ENCODE assay signal across 9 cellular contexts in the genomic region with DNA sequence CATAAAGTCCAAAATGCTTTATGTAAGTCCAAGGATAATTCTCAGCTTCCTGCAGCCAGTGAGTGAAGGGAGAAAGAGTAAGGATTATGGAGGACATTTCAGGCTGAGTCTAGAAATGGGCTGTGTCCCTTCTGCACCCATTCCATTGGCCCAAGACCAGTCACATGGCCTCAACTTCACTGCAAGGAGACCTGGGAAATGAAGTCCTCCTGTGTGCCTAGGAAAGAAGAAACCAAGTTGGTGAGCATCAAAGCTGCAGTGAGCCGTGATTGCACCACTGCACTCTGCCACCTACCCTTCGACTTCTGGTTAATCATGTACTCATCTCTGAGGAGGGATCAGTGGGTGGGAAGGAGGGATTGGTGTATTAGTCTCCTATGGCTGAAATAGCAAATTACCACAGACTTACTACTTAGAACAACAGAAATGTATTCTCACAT. TPM values are rescaled to one million over a fixed set of nuclear protein-coding genes. Genes with fewer than 3 reads are reported as not detected.
DNase-seq lines count a peak whose midpoint lies in the region; TF ChIP-seq lines count a peak whose summit lies in the region.
"Had no signal": no experiment of that assay in that cellular context is flagged by ENCODE, and none has a peak within 500 bp of the region (broad histone marks: within the 10 kb centered on the region; RNA-seq: fewer than 3 reads in every experiment).

No MANE protein-coding gene starts in this region.

- no peaks in the 10 kb centered on the region for H3K4me1 Mint-ChIP-seq in nephron

- CTCF ChIA-PET in HEK293T (lab: Yijun Ruan, JAX) = interaction anchor here (0.8 to 0.9 kb wide), 2 partner anchors 30 to 32 kb away, joined by 3 to 4 read pairs; no protein-coding TSS in a partner anchor

- H3K27me3 Mint-ChIP-seq in nephron (ENCODE audit: low read depth) = peaks cover 3% of the 10 kb centered on the region

- WGBS in ovary, 3 donors = 75 to 80% (median 77%) methylated on average over 2 of the region's 2 CpGs

- no peak overlapping the region for H3K4me3 Mint-ChIP-seq in nephron

- H3K36me3 ChIP-seq in ovary = no peaks in the 10 kb centered on the region

- TF ChIP-seq POLR2A in ovary (IDR thresholded peaks at IDR 0.05) = no peak

- POLR2A ChIA-PET in HEK293T (lab: Yijun Ruan, JAX) = no interaction called here

- no peak overlapping the region for H3K4me3 ChIP-seq in epithelial cell of esophagus (ENCODE audit: low read length)
- H3K4me3 ChIP-seq in ovary = no peak overlapping the region

- no peaks in the 10 kb centered on the region for H3K4me1 ChIP-seq in ovary (ENCODE audit: insufficient read depth)

- H3K27ac Mint-ChIP-seq in nephron = peak overlapping the region in 2 of 3 experiments; percentile 62 to 69

- DNase-seq in GM03348 (ENCODE audit: low spot score) = peak; percentile 42
- peak; percentile 70 for DNase-seq in HEK293T (ENCODE audit: extremely low spot score)
- DNase-seq in NCI-H460 (ENCODE audit: extremely low read depth, low read depth) = peak; percentile 25
- peak; percentile 52 to 59 for DNase-seq in activated CD4-positive, alpha-beta T cell treated with anti-CD3 and anti-CD28 coated beads, Interleukin-2, amount 50 U/mL, for 4 hours
- peak; percentile 62 for DNase-seq in epithelial cell of esophagus (ENCODE audit: low read depth)
- DNase-seq in NK-92 treated with Interleukin-12 subunit alpha and Interleukin-12 subunit beta, amount 100 ng/mL, for 24 hours (lab: John Stamatoyannopoulos, UW) = no peak
- no peak for DNase-seq in ovary

- H3K27me3 ChIP-seq in ovary = no peaks in the 10 kb centered on the region

- TF ChIP-seq CTCF in epithelial cell of esophagus (IDR thresholded peaks at IDR 0.05; ENCODE audit: insufficient read depth, low read depth, low read length, missing control alignments) (no peak), nephron (IDR thresholded peaks at IDR 0.05; ENCODE audit: unreplicated experiment in 3 of 3) (no peak), ovary (IDR thresholded peaks at IDR 0.05) (no peak)

- no peak for TF ChIP-seq EP300 in ovary (IDR thresholded peaks at IDR 0.05)

- peaks cover 26% of the 10 kb centered on the region for H3K36me3 Mint-ChIP-seq in nephron (ENCODE audit: low read depth)

- H3K27ac ChIP-seq in ovary = no peak overlapping the region

- intact Hi-C loops in ovary (cut with DNase I) = no loop called here

- no peaks in the 10 kb centered on the region for H3K9me3 Mint-ChIP-seq in nephron

- no peaks in the 10 kb centered on the region for H3K9me3 ChIP-seq in ovary

TF ChIP-seq in HEK293T, 16 proteins besides CTCF, POLR2A, EP300 and RAD21:
- TF ChIP-seq SP1 (IDR thresholded peaks at IDR 0.05) = no peak
- no peak for TF ChIP-seq BHLHE40 (IDR thresholded peaks at IDR 0.05; ENCODE audit: borderline replicate concordance)
- TF ChIP-seq LEF1 (IDR thresholded peaks at IDR 0.05; ENCODE audit: borderline replicate concordance) = no peak
- no peak for TF ChIP-seq FOXM1 (IDR thresholded peaks at IDR 0.05; ENCODE audit: borderline replicate concordance)
- no peak for TF ChIP-seq CTBP1 (IDR thresholded peaks at IDR 0.05; ENCODE audit: borderline replicate concordance)

RNA-seq across cellular contexts. Expression of a gene that starts 3.6 kb away (rescaled TPM):
- not detected in 2 replicates for total RNA-seq in NCI-H460 (2014; rRNA removed; shearing (Covaris generic))
- not detected in 2 replicates for polyA plus RNA-seq in NCI-H460 (2014; cell fraction: nucleus; rRNA removed)
- total RNA-seq in ovary = 10 to 100 TPM in 1 of 7 donors, 1 to 10 TPM in 6; 1.5 to 11.6 (median 5.4) TPM
- polyA plus RNA-seq in ovary = 10 to 100 TPM in 1 of 2 donors, 1 to 10 TPM in 1; 3.5 to 21.5 TPM

RNA-seq across cellular contexts. Expression of a gene that starts 6.6 kb away (rescaled TPM):
- 0.30 and 0.43 TPM in 2 replicates for total RNA-seq in NCI-H460 (2014; rRNA removed; shearing (Covaris generic))
- 0.42 and 0.93 TPM in 2 replicates for polyA plus RNA-seq in NCI-H460 (2014; cell fraction: nucleus; rRNA removed)
- 1 to 10 TPM; 1.8 to 9.3 (median 4.6) TPM for total RNA-seq in ovary
- polyA plus RNA-seq in ovary = 1 to 10 TPM; 3.3 to 5.3 TPM

RNA-seq across cellular contexts. Expression of a gene that starts 30.6 kb away (rescaled TPM):
- 13.7 and 13.8 TPM in 2 replicates for total RNA-seq in NCI-H460 (2014; rRNA removed; shearing (Covaris generic))
- 11.7 and 12.9 TPM in 2 replicates for polyA plus RNA-seq in NCI-H460 (2014; cell fraction: nucleus; rRNA removed)
- total RNA-seq in ovary = 10 to 100 TPM; 27.8 to 63.1 (median 47.3) TPM
- 10 to 100 TPM; 34.0 to 38.4 TPM for polyA plus RNA-seq in ovary
- total RNA-seq: T-helper 2 cell treated with Interferon-gamma antibody and Interleukin-4, amounts not matched to agents 100 ng/mL and 5 ng/mL, for 36 hours had no signal

RNA-seq across cellular contexts. Expression of a gene that starts 32.0 kb away (rescaled TPM):
- not detected in 2 replicates for total RNA-seq in NCI-H460 (2014; rRNA removed; shearing (Covaris generic))
- not detected in 2 replicates for polyA plus RNA-seq in NCI-H460 (2014; cell fraction: nucleus; rRNA removed)
- 1 to 10 TPM in 5 of 7 donors, under 1 TPM in 1, not detected in 1; 0.22 to 2.4 (median 1.3) TPM for total RNA-seq in ovary
- polyA plus RNA-seq in ovary = under 1 TPM; 0.35 to 0.42 TPM
- total RNA-seq: T-helper 2 cell treated with Interferon-gamma antibody and Interleukin-4, amounts not matched to agents 100 ng/mL and 5 ng/mL, for 36 hours had no signal

RNA-seq across cellular contexts. Expression of a gene that starts 56.4 kb away (rescaled TPM):
- total RNA-seq in NCI-H460 (2014; rRNA removed; shearing (Covaris generic)) = not detected in 2 replicates
- polyA plus RNA-seq in NCI-H460 (2014; cell fraction: nucleus; rRNA removed) = not detected in 2 replicates
- under 1 TPM in 1 of 7 donors, not detected in 6; 0.23 TPM for total RNA-seq in ovary
- under 1 TPM in 1 of 2 donors, not detected in 1; 0.15 TPM for polyA plus RNA-seq in ovary

Comparison
In these comparisons a context has a peak if more than half of its experiments do, and no peak if none do; other contexts are left out.
1. DNase-seq: peak in GM03348 (single experiment), HEK293T (single experiment), NCI-H460 (single experiment), activated CD4-positive, alpha-beta T cell treated with anti-CD3 and anti-CD28 coated beads, Interleukin-2, amount 50 U/mL, for 4 hours (2 of 2) and epithelial cell of esophagus (single experiment); none in NK-92 treated with Interleukin-12 subunit alpha and Interleukin-12 subunit beta, amount 100 ng/mL, for 24 hours (single experiment) and ovary (0 of 5).